In the genomic region with DNA sequence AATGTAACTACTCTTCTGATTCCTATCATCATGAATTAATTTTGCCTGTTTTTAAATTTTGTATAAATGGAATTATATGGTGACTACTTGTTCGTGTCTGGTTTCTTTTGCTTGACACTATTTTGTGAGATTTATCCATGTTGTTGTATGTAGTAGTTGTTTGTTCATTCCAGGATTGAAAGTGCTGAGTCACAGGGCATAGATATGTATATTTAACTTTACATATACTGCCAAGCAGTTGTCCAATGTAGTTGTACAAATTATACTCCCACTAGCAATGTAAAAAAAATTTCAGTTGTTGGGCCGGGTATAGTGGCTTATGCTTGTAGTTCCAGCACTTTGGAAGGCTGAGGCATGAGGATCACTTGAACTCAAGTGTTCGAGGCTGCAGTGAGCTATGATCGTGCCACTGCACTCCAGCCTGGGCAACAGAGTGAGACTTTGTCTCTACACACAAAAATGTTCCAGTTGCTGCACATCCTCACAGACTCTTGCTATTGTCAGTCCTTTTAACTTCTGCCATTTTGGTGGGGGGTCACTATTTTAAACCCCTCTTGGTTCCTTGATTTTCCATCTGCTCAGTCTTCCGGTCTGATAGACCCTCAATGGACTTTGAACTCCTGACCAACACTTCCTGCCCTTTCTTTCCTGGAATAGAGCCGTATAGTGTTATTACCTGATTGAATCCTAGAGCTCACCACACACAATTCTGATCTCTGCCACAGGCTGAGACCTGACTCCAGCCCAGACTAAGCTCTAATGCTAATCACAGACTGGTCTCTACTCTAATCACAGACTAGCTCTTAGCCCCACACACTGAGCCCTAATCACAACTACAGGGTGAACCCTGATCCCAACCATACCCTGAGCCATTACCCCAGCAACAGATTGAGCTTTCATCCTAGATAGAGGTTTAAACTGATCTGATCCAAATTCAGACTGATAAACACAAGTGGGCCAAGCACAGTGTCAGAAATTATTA, we compare ENCODE assay signal across 1 cellular context.
TF ChIP-seq lines count a peak whose summit lies in the region.

No MANE protein-coding gene starts in this region.

TF ChIP-seq in SK-N-SH treated with all-trans-retinoic acid at 6 μM for 48 hours, 23 proteins besides CTCF, POLR2A, EP300 and RAD21 (continued from another document):
- TF ChIP-seq, protein P1, sequence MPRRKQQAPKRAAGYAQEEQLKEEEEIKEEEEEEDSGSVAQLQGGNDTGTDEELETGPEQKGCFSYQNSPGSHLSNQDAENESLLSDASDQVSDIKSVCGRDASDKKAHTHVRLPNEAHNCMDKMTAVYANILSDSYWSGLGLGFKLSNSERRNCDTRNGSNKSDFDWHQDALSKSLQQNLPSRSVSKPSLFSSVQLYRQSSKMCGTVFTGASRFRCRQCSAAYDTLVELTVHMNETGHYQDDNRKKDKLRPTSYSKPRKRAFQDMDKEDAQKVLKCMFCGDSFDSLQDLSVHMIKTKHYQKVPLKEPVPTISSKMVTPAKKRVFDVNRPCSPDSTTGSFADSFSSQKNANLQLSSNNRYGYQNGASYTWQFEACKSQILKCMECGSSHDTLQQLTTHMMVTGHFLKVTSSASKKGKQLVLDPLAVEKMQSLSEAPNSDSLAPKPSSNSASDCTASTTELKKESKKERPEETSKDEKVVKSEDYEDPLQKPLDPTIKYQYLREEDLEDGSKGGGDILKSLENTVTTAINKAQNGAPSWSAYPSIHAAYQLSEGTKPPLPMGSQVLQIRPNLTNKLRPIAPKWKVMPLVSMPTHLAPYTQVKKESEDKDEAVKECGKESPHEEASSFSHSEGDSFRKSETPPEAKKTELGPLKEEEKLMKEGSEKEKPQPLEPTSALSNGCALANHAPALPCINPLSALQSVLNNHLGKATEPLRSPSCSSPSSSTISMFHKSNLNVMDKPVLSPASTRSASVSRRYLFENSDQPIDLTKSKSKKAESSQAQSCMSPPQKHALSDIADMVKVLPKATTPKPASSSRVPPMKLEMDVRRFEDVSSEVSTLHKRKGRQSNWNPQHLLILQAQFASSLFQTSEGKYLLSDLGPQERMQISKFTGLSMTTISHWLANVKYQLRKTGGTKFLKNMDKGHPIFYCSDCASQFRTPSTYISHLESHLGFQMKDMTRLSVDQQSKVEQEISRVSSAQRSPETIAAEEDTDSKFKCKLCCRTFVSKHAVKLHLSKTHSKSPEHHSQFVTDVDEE (CRISPR knock-in tag; IDR thresholded peaks at IDR 0.05): no peak
- TF ChIP-seq ZNF565 (CRISPR knock-in tag; conservative IDR thresholded peaks at IDR 0.05; ENCODE audit: low read depth) (no peak), TCF4 (CRISPR knock-in tag; IDR thresholded peaks at IDR 0.05; ENCODE audit: borderline replicate concordance) (no peak)
